Comparison of ENCODE assay signal across 2 cellular contexts in genomic region chr10:34654211-34654610, GRCh38.
TF ChIP-seq lines count a peak whose summit lies in the region.

No MANE protein-coding gene starts in this region.

TF ChIP-seq in WTC11, 78 proteins besides CTCF, POLR2A, EP300 and RAD21 (continued from another document):
- no peak for TF ChIP-seq STAT6 (CRISPR knock-in tag; conservative IDR thresholded peaks at IDR 0.05; ENCODE audit: low read depth)
- TF ChIP-seq GRHL2 (CRISPR knock-in tag; IDR thresholded peaks at IDR 0.05; ENCODE audit: insufficient replicate concordance, severe bottlenecking), result no peak

TF ChIP-seq in HepG2, 621 proteins besides CTCF, POLR2A, EP300 and RAD21 (continued from another document and continues in another):
- no peak for TF ChIP-seq MYC (CRISPR knock-in tag; IDR thresholded peaks at IDR 0.05; ENCODE audit: borderline replicate concordance)
- TF ChIP-seq ZNF367 (CRISPR knock-in tag; IDR thresholded peaks at IDR 0.05; ENCODE audit: borderline replicate concordance), result no peak
- no peak for TF ChIP-seq KMT2B (CRISPR knock-in tag; IDR thresholded peaks at IDR 0.05)
- no peak for TF ChIP-seq SRSF9 (IDR thresholded peaks at IDR 0.05; ENCODE audit: borderline replicate concordance, insufficient read depth, low read depth, low read length, poor library complexity, severe bottlenecking)
- TF ChIP-seq ONECUT2 (CRISPR knock-in tag; IDR thresholded peaks at IDR 0.05), result 0 out of 2 replicates have a peak, but pooled peaks have one; percentile 17
- no peak for TF ChIP-seq ZNF143 (CRISPR knock-in tag; IDR thresholded peaks at IDR 0.05)
- no peak for TF ChIP-seq FOXA1 (IDR thresholded peaks at IDR 0.05)
- peak; percentile 23; the same call in 1 of the 2 replicates for TF ChIP-seq FOXA1 (CRISPR knock-in tag; IDR thresholded peaks at IDR 0.05)
- TF ChIP-seq CREM (IDR thresholded peaks at IDR 0.05), result peak; percentile 15; the same call in 1 of the 2 replicates
- TF ChIP-seq CREM (CRISPR knock-in tag; IDR thresholded peaks at IDR 0.05), result no peak
- TF ChIP-seq HOMEZ (CRISPR knock-in tag; IDR thresholded peaks at IDR 0.05; ENCODE audit: low read depth), result peak; percentile 48; the same call in 1 of the 2 replicates
- no peak for TF ChIP-seq PTBP1 (IDR thresholded peaks at IDR 0.05; ENCODE audit: low read depth, low read length, poor library complexity, severe bottlenecking)
- no peak for TF ChIP-seq ZNF382 (CRISPR knock-in tag; IDR thresholded peaks at IDR 0.05; ENCODE audit: borderline replicate concordance)
- no peak for TF ChIP-seq SNAPC4 (CRISPR knock-in tag; IDR thresholded peaks at IDR 0.05)
- no peak for TF ChIP-seq MED1 (CRISPR knock-in tag; IDR thresholded peaks at IDR 0.05)
- no peak for TF ChIP-seq ZNF574 (CRISPR knock-in tag; IDR thresholded peaks at IDR 0.05)
- no peak for TF ChIP-seq KLF13 (CRISPR knock-in tag; IDR thresholded peaks at IDR 0.05)
- TF ChIP-seq CHCHD3 (CRISPR knock-in tag; IDR thresholded peaks at IDR 0.05), result no peak
- no peak for TF ChIP-seq THAP11 (CRISPR knock-in tag; IDR thresholded peaks at IDR 0.05)
- no peak for TF ChIP-seq HIC2 (CRISPR knock-in tag; IDR thresholded peaks at IDR 0.05; ENCODE audit: low read depth)
- no peak for TF ChIP-seq ZNF598 (CRISPR knock-in tag; IDR thresholded peaks at IDR 0.05; ENCODE audit: borderline replicate concordance)
- no peak for TF ChIP-seq ZNF644 (CRISPR knock-in tag; IDR thresholded peaks at IDR 0.05; ENCODE audit: low read depth)
- TF ChIP-seq ZMYM2 (CRISPR knock-in tag; IDR thresholded peaks at IDR 0.05), result no peak
- TF ChIP-seq FOXP4 (CRISPR knock-in tag; IDR thresholded peaks at IDR 0.05), result peak; percentile 58; the same call in 1 of the 2 replicates
- TF ChIP-seq LRRFIP1 (CRISPR knock-in tag; conservative IDR thresholded peaks at IDR 0.05), result no peak
- no peak for TF ChIP-seq ATRX (CRISPR knock-in tag; IDR thresholded peaks at IDR 0.05; ENCODE audit: borderline replicate concordance)
- no peak for TF ChIP-seq ZNF761 (CRISPR knock-in tag; conservative IDR thresholded peaks at IDR 0.05)
- TF ChIP-seq ZGPAT (CRISPR knock-in tag; IDR thresholded peaks at IDR 0.05), result 0 out of 2 replicates have a peak, but pooled peaks have one; percentile 39
- no peak for TF ChIP-seq SNRNP70 (IDR thresholded peaks at IDR 0.05; ENCODE audit: low read depth, low read length)
- no peak for TF ChIP-seq PPARG (CRISPR knock-in tag; conservative IDR thresholded peaks at IDR 0.05)
- no peak for TF ChIP-seq FOSL1 (CRISPR knock-in tag; IDR thresholded peaks at IDR 0.05; ENCODE audit: borderline replicate concordance)
- TF ChIP-seq NFIC (IDR thresholded peaks at IDR 0.05; ENCODE audit: low read length), result no peak
- no peak for TF ChIP-seq ZNF10 (CRISPR knock-in tag; IDR thresholded peaks at IDR 0.05; ENCODE audit: borderline replicate concordance, low read depth)
- no peak for TF ChIP-seq CREBL2 (CRISPR knock-in tag; IDR thresholded peaks at IDR 0.05; ENCODE audit: borderline replicate concordance)
- TF ChIP-seq SMYD3 (CRISPR knock-in tag; IDR thresholded peaks at IDR 0.05), result no peak
- TF ChIP-seq ZNF549 (CRISPR knock-in tag; IDR thresholded peaks at IDR 0.05), result no peak
- no peak for TF ChIP-seq ZNF570 (CRISPR knock-in tag; IDR thresholded peaks at IDR 0.05; ENCODE audit: borderline replicate concordance)
- no peak for TF ChIP-seq ZNF629 (CRISPR knock-in tag; conservative IDR thresholded peaks at IDR 0.05)
- TF ChIP-seq TMF1 (CRISPR knock-in tag; IDR thresholded peaks at IDR 0.05; ENCODE audit: low read depth), result no peak
- TF ChIP-seq ZNF205 (CRISPR knock-in tag; IDR thresholded peaks at IDR 0.05), result no peak
- TF ChIP-seq ZBTB43 (CRISPR knock-in tag; conservative IDR thresholded peaks at IDR 0.05), result no peak
- TF ChIP-seq ZSCAN9 (CRISPR knock-in tag; IDR thresholded peaks at IDR 0.05; ENCODE audit: borderline replicate concordance), result no peak
- TF ChIP-seq PRPF4 (IDR thresholded peaks at IDR 0.05; ENCODE audit: low read depth, low read length, poor library complexity, severe bottlenecking), result no peak
- no peak for TF ChIP-seq ZNF230 (CRISPR knock-in tag; IDR thresholded peaks at IDR 0.05)
